Comparison of ENCODE assay signal across 18 cellular contexts in the genomic region with DNA sequence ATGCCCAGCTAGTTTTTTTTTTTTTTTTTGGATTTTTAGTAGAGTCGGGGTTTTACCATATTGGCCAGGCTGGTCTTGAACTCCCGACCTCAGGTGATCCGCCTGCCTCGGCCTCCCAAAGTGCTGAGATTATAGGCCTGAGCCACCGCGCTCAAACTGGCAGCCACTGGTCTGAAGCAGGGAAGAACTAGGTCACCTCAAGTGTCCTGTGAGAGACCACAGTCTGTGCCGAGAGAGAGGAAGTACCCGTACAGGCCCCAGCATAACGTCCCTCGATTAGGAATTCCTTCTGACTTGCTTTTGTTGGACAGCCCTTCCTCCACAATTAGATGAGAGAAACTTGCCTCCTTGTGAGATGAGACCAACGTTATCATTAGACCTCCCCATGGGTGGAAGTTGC. TPM values are rescaled to one million over a fixed set of nuclear protein-coding genes. Genes with fewer than 3 reads are reported as not detected.
A peak's percentile ranks its signal among the peaks of the same experiment; 100 is the strongest.
DNase-seq lines count a peak whose midpoint lies in the region; TF ChIP-seq lines count a peak whose summit lies in the region.
"Had no signal": no experiment of that assay in that cellular context is flagged by ENCODE, and none has a peak within 500 bp of the region (broad histone marks: within the 10 kb centered on the region; RNA-seq: fewer than 3 reads in every experiment).

No MANE protein-coding gene starts in this region.

- no peaks in the 10 kb centered on the region for H3K9me3 ChIP-seq in smooth muscle cell (replicated peaks; ENCODE audit: low read depth)
- H3K9me3 ChIP-seq in vagina, result no peaks in the 10 kb centered on the region
- H3K9me3 ChIP-seq: SK-N-SH had no signal

- H3K4me3 ChIP-seq in NB4 (ENCODE audit: low read depth, low read length) (no peak overlapping the region), smooth muscle cell (no peak overlapping the region), vagina (no peak overlapping the region)
- H3K4me3 ChIP-seq: PC-9 had no signal

- H3K4me1 Mint-ChIP-seq in dendritic cell treated with granulocyte-macrophage colony-stimulating factor and Interleukin-4, amounts not matched to agents 40 ng/mL and 50 ng/mL, for 4 days (ENCODE audit: low read depth), result peaks cover 85% of the 10 kb centered on the region
- H3K4me1 Mint-ChIP-seq in type B pancreatic cell (ENCODE audit: unreplicated experiment), result peaks cover 8% of the 10 kb centered on the region

- H3K4me1 ChIP-seq in smooth muscle cell (ENCODE audit: low read depth), result peaks cover 21% of the 10 kb centered on the region
- H3K4me1 ChIP-seq in vagina, result peaks cover under 1% of the 10 kb centered on the region

- H3K9ac ChIP-seq in smooth muscle cell (ENCODE audit: low read depth), result no peak overlapping the region
- H3K9ac ChIP-seq: SK-N-SH had no signal

- H3K4me3 Mint-ChIP-seq in dendritic cell treated with granulocyte-macrophage colony-stimulating factor and Interleukin-4, amounts not matched to agents 40 ng/mL and 50 ng/mL, for 4 days, result no peak overlapping the region
- H3K4me3 Mint-ChIP-seq in type B pancreatic cell, result no peak overlapping the region
- H3K4me3 Mint-ChIP-seq: CD4-positive, alpha-beta T cell had no signal

- peak overlapping the region; percentile 3 for H3K4me2 ChIP-seq in smooth muscle cell
- H3K4me2 ChIP-seq: PC-9, SK-N-SH had no signal

- TF ChIP-seq POLR2A in NB4 (IDR thresholded peaks at IDR 0.05; ENCODE audit: extremely low read depth, insufficient read length) (no peak), vagina (IDR thresholded peaks at IDR 0.05) (no peak)

- peaks cover 33% of the 10 kb centered on the region for H3K27me3 Mint-ChIP-seq in dendritic cell treated with granulocyte-macrophage colony-stimulating factor and Interleukin-4, amounts not matched to agents 40 ng/mL and 50 ng/mL, for 4 days
- H3K27me3 Mint-ChIP-seq in type B pancreatic cell, result peaks cover 38% of the 10 kb centered on the region

- no peaks in the 10 kb centered on the region for H3K9me3 Mint-ChIP-seq in dendritic cell treated with granulocyte-macrophage colony-stimulating factor and Interleukin-4, amounts not matched to agents 40 ng/mL and 50 ng/mL, for 4 days
- no peaks in the 10 kb centered on the region for H3K9me3 Mint-ChIP-seq in type B pancreatic cell
- H3K9me3 Mint-ChIP-seq: CD4-positive, alpha-beta T cell had no signal

- peak overlapping the region; percentile 47 for H2AFZ ChIP-seq in smooth muscle cell (ENCODE audit: low read depth)
- H2AFZ ChIP-seq: PC-9 had no signal

- peaks cover 10% of the 10 kb centered on the region for H3F3A ChIP-seq in smooth muscle cell (ENCODE audit: low read depth)

- H4K20me1 ChIP-seq in smooth muscle cell (ENCODE audit: low read depth), result no peaks in the 10 kb centered on the region

- peak overlapping the region; percentile 77 for H3K27ac Mint-ChIP-seq in dendritic cell treated with granulocyte-macrophage colony-stimulating factor and Interleukin-4, amounts not matched to agents 40 ng/mL and 50 ng/mL, for 4 days
- no peak overlapping the region for H3K27ac Mint-ChIP-seq in type B pancreatic cell
- H3K27ac Mint-ChIP-seq: CD4-positive, alpha-beta T cell; IgD-negative memory B cell had no signal

- intact Hi-C loops in dendritic cell treated with granulocyte-macrophage colony-stimulating factor and Interleukin-4, amounts not matched to agents 40 ng/mL and 50 ng/mL, for 4 days (cut with micrococcal nuclease), result loop anchor here (5.0 kb wide), 1 partner anchor 35 kb away; no protein-coding TSS in a partner anchor
- intact Hi-C loops in vagina (cut with DNase I), result no loop called here

- H3K27me3 ChIP-seq in smooth muscle cell (ENCODE audit: low read depth) (peaks cover 3% of the 10 kb centered on the region), vagina (no peaks in the 10 kb centered on the region)

- H3K27ac ChIP-seq in smooth muscle cell (ENCODE audit: low read depth) (no peak overlapping the region), vagina (no peak overlapping the region)
- H3K27ac ChIP-seq: PC-9 had no signal

- H3K36me3 Mint-ChIP-seq in dendritic cell treated with granulocyte-macrophage colony-stimulating factor and Interleukin-4, amounts not matched to agents 40 ng/mL and 50 ng/mL, for 4 days (ENCODE audit: low read depth), result no peaks in the 10 kb centered on the region
- H3K36me3 Mint-ChIP-seq in type B pancreatic cell, result no peaks in the 10 kb centered on the region
- H3K36me3 Mint-ChIP-seq: IgD-negative memory B cell had no signal

- H3K79me2 ChIP-seq in smooth muscle cell (ENCODE audit: low read depth), result no peaks in the 10 kb centered on the region

- DNase-seq in SIG-M5 treated with dmso at 0.1 percent for 504 hours (lab: John Stamatoyannopoulos, UW; ENCODE audit: unreplicated experiment) (peak; percentile 22), SIG-M5 (lab: John Stamatoyannopoulos, UW) (no peak), NB4 (ENCODE audit: low read depth) (peak; percentile 56), smooth muscle cell (lab: John Stamatoyannopoulos, UW; ENCODE audit: unreplicated experiment) (no peak), type B pancreatic cell (ENCODE audit: extremely low spot score, unreplicated experiment) (no peak), vagina (ENCODE audit: extremely low spot score in 2 of 2) (no peak), D341Med (ENCODE audit: low spot score) (no peak)
- DNase-seq: 8988T; Calu3; CD4-positive, alpha-beta T cell; DMS79; NCI-H1105 treated with DMSO at 0.1 percent for 48 hours; NCI-H187; NCI-H524; PC-9; SK-N-SH had no signal

- H3K36me3 ChIP-seq in smooth muscle cell (ENCODE audit: low read depth) (no peaks in the 10 kb centered on the region), vagina (no peaks in the 10 kb centered on the region)

- 67% methylated on average over 11 of the region's 11 CpGs for WGBS in smooth muscle cell (ENCODE audit: low lambda C conversion rate)

- TF ChIP-seq CTCF in NB4 (IDR thresholded peaks at IDR 0.05; ENCODE audit: low read depth, low read length), result no peak
- no peak for TF ChIP-seq CTCF in smooth muscle cell (IDR thresholded peaks at IDR 0.05; ENCODE audit: borderline replicate concordance, insufficient read depth, poor library complexity, severe bottlenecking)
- no peak for TF ChIP-seq CTCF in type B pancreatic cell (conservative IDR thresholded peaks at IDR 0.05)
- TF ChIP-seq CTCF in vagina (IDR thresholded peaks at IDR 0.05), result no peak

RNA-seq across cellular contexts. Expression of a gene that starts 13.7 kb away (rescaled TPM):
- total RNA-seq in smooth muscle cell (0.09 TPM in 1 of 2 replicates, not detected in the other), type B pancreatic cell (ENCODE audit: low replicate concordance) (not detected in 2 replicates), vagina (0.98 TPM)
- polyA plus RNA-seq in smooth muscle cell, result not detected in 2 replicates
- total RNA-seq: Calu3, PC-9 had no signal
- polyA plus RNA-seq: SK-N-SH had no signal

RNA-seq across cellular contexts. Expression of a gene that starts 45.2 kb away (rescaled TPM):
- total RNA-seq in smooth muscle cell, result not detected in 2 replicates
- polyA plus RNA-seq in smooth muscle cell, result not detected in 2 replicates
- total RNA-seq in type B pancreatic cell (ENCODE audit: low replicate concordance), result not detected in 2 replicates
- total RNA-seq in vagina, result not detected
- total RNA-seq: Calu3; CD4-positive, alpha-beta T cell; PC-9 had no signal
- polyA plus RNA-seq: IgD-negative memory B cell, SK-N-SH had no signal

Comparison
In these comparisons a context has a peak if more than half of its experiments do, and no peak if none do; other contexts are left out.
1. DNase-seq: peak in SIG-M5 treated with dmso at 0.1 percent for 504 hours (single experiment) and NB4 (single experiment); none in SIG-M5 (single experiment), smooth muscle cell (single experiment), type B pancreatic cell (single experiment), vagina (0 of 2) and D341Med (single experiment).